ENCODE assay signal across 1 cellular context in the genomic region with DNA sequence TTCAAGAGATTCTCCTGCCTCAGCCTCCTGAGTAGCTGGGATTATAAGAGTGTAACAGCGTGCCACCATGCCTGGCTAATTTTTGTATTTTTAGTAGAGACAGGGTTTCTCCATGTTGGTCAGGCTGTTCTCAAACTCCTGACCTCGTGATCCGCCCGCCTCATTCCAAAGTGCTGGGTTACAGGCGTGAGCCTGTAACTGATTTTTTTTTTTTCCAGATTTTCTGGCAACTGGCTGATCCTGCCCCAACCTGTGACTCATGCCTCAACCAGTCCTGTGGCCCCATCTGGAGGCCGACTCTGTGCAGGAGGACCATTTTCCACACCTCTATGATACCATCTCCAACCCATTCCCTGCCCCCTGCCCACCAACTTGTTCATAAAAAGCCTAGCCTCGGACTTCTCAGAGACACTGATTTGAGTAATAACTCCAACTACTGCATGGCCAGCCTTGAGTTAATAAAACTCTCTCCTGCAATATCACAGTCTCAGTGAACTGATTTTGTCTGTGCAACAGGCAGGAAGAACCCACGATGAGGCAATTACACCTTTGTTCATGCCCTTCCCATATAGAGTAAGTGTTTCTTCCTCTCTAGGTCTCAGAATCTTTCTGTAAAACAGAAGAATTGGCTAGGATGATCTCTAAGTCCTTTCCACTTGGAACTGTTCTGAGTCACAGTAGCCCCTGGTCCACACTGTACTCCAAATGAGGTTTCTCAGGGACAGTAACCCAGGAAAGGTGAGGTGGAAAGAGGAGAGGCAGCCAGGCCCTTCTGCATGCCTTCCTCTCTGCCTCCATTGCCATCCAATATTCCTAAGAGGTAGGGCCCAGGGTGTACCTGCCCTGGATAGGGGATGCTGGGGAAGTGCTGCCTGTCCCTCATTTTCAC.
A peak's percentile ranks its signal among the peaks of the same experiment; 100 is the strongest.
TF ChIP-seq lines count a peak whose summit lies in the region.

No MANE protein-coding gene starts in this region.

TF ChIP-seq in HepG2, 621 proteins besides CTCF, POLR2A, EP300 and RAD21 (continued from another document and continues in another):
- TF ChIP-seq ZNF3 (CRISPR knock-in tag; IDR thresholded peaks at IDR 0.05) = no peak
- TF ChIP-seq ZNF660 (CRISPR knock-in tag; IDR thresholded peaks at IDR 0.05; ENCODE audit: borderline replicate concordance, low read depth) = no peak
- TF ChIP-seq ARNT (IDR thresholded peaks at IDR 0.05) = no peak
- no peak for TF ChIP-seq THAP9 (CRISPR knock-in tag; IDR thresholded peaks at IDR 0.05; ENCODE audit: borderline replicate concordance)
- no peak for TF ChIP-seq THYN1 (CRISPR knock-in tag; IDR thresholded peaks at IDR 0.05; ENCODE audit: borderline replicate concordance, low read depth)
- TF ChIP-seq, protein P1, sequence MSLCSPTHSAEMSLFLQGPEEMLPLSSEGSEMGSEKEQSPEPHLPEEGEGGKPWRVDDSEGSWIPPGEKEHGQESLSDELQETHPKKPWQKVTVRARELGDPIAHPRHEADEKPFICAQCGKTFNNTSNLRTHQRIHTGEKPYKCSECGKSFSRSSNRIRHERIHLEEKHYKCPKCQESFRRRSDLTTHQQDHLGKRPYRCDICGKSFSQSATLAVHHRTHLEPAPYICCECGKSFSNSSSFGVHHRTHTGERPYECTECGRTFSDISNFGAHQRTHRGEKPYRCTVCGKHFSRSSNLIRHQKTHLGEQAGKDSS (CRISPR knock-in tag; IDR thresholded peaks at IDR 0.05; ENCODE audit: borderline replicate concordance, low read depth) = no peak
- TF ChIP-seq AKAP8 (CRISPR knock-in tag; IDR thresholded peaks at IDR 0.05) = no peak
- TF ChIP-seq PREB (CRISPR knock-in tag; IDR thresholded peaks at IDR 0.05) = no peak
- no peak for TF ChIP-seq ISL2 (CRISPR knock-in tag; IDR thresholded peaks at IDR 0.05)
- TF ChIP-seq SP4 (CRISPR knock-in tag; IDR thresholded peaks at IDR 0.05) = no peak
- no peak for TF ChIP-seq DR1 (CRISPR knock-in tag; IDR thresholded peaks at IDR 0.05)
- TF ChIP-seq ERF (CRISPR knock-in tag; IDR thresholded peaks at IDR 0.05) = no peak
- TF ChIP-seq THAP11 (CRISPR knock-in tag; IDR thresholded peaks at IDR 0.05) = peak; percentile 64; the same call in 1 of the 2 replicates
- TF ChIP-seq ZNF616 (CRISPR knock-in tag; IDR thresholded peaks at IDR 0.05; ENCODE audit: low read depth) = no peak
- no peak for TF ChIP-seq ZNF30 (CRISPR knock-in tag; IDR thresholded peaks at IDR 0.05)
- no peak for TF ChIP-seq PLSCR1 (CRISPR knock-in tag; IDR thresholded peaks at IDR 0.05; ENCODE audit: borderline replicate concordance)
- TF ChIP-seq GATA4 (IDR thresholded peaks at IDR 0.05; ENCODE audit: borderline replicate concordance, low read depth) = no peak
- TF ChIP-seq KLF9 (CRISPR knock-in tag; IDR thresholded peaks at IDR 0.05; ENCODE audit: low read depth) = no peak
- peak; percentile 87 for TF ChIP-seq SMC3 (IDR thresholded peaks at IDR 0.05; ENCODE audit: low read length)
- no peak for TF ChIP-seq ZBTB14 (CRISPR knock-in tag; IDR thresholded peaks at IDR 0.05)
- TF ChIP-seq, protein P2, sequence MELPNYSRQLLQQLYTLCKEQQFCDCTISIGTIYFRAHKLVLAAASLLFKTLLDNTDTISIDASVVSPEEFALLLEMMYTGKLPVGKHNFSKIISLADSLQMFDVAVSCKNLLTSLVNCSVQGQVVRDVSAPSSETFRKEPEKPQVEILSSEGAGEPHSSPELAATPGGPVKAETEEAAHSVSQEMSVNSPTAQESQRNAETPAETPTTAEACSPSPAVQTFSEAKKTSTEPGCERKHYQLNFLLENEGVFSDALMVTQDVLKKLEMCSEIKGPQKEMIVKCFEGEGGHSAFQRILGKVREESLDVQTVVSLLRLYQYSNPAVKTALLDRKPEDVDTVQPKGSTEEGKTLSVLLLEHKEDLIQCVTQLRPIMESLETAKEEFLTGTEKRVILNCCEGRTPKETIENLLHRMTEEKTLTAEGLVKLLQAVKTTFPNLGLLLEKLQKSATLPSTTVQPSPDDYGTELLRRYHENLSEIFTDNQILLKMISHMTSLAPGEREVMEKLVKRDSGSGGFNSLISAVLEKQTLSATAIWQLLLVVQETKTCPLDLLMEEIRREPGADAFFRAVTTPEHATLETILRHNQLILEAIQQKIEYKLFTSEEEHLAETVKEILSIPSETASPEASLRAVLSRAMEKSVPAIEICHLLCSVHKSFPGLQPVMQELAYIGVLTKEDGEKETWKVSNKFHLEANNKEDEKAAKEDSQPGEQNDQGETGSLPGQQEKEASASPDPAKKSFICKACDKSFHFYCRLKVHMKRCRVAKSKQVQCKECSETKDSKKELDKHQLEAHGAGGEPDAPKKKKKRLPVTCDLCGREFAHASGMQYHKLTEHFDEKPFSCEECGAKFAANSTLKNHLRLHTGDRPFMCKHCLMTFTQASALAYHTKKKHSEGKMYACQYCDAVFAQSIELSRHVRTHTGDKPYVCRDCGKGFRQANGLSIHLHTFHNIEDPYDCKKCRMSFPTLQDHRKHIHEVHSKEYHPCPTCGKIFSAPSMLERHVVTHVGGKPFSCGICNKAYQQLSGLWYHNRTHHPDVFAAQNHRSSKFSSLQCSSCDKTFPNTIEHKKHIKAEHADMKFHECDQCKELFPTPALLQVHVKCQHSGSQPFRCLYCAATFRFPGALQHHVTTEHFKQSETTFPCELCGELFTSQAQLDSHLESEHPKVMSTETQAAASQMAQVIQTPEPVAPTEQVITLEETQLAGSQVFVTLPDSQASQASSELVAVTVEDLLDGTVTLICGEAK (IDR thresholded peaks at IDR 0.05) = no peak
- TF ChIP-seq, protein P2 (CRISPR knock-in tag; IDR thresholded peaks at IDR 0.05) = no peak
- TF ChIP-seq ZNF33B (CRISPR knock-in tag; IDR thresholded peaks at IDR 0.05) = no peak
- TF ChIP-seq AGO1 (IDR thresholded peaks at IDR 0.05; ENCODE audit: low read depth, low read length, poor library complexity, severe bottlenecking) = no peak
- TF ChIP-seq BHLHE40 (IDR thresholded peaks at IDR 0.05; ENCODE audit: low read length) = 0 out of 2 replicates have a peak, but pooled peaks have one; percentile 24
- TF ChIP-seq ATF7 (IDR thresholded peaks at IDR 0.05) = no peak
- no peak for TF ChIP-seq ATF7 (CRISPR knock-in tag; IDR thresholded peaks at IDR 0.05)
- TF ChIP-seq GMEB1 (CRISPR knock-in tag; IDR thresholded peaks at IDR 0.05; ENCODE audit: borderline replicate concordance) = no peak
- TF ChIP-seq ZNF326 (CRISPR knock-in tag; IDR thresholded peaks at IDR 0.05; ENCODE audit: borderline replicate concordance) = no peak
- no peak for TF ChIP-seq HOXD1 (CRISPR knock-in tag; IDR thresholded peaks at IDR 0.05)
- no peak for TF ChIP-seq ZNF570 (CRISPR knock-in tag; IDR thresholded peaks at IDR 0.05; ENCODE audit: borderline replicate concordance)
- peak; percentile 40; the same call in 1 of the 2 replicates for TF ChIP-seq SNAI1 (CRISPR knock-in tag; IDR thresholded peaks at IDR 0.05; ENCODE audit: borderline replicate concordance)
- TF ChIP-seq, protein P3, sequence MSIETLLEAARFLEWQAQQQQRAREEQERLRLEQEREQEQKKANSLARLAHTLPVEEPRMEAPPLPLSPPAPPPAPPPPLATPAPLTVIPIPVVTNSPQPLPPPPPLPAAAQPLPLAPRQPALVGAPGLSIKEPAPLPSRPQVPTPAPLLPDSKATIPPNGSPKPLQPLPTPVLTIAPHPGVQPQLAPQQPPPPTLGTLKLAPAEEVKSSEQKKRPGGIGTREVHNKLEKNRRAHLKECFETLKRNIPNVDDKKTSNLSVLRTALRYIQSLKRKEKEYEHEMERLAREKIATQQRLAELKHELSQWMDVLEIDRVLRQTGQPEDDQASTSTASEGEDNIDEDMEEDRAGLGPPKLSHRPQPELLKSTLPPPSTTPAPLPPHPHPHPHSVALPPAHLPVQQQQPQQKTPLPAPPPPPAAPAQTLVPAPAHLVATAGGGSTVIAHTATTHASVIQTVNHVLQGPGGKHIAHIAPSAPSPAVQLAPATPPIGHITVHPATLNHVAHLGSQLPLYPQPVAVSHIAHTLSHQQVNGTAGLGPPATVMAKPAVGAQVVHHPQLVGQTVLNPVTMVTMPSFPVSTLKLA (IDR thresholded peaks at IDR 0.05) = no peak
- TF ChIP-seq ZNF777 (CRISPR knock-in tag; IDR thresholded peaks at IDR 0.05) = no peak
- TF ChIP-seq ZNF577 (CRISPR knock-in tag; IDR thresholded peaks at IDR 0.05; ENCODE audit: borderline replicate concordance, low read depth) = no peak
- peak; percentile 61; the same call in 1 of the 2 replicates for TF ChIP-seq KDM5B (CRISPR knock-in tag; IDR thresholded peaks at IDR 0.05; ENCODE audit: borderline replicate concordance)
- no peak for TF ChIP-seq NFYC (CRISPR knock-in tag; IDR thresholded peaks at IDR 0.05)
- no peak for TF ChIP-seq AHR (CRISPR knock-in tag; IDR thresholded peaks at IDR 0.05)
- no peak for TF ChIP-seq ZNF563 (CRISPR knock-in tag; IDR thresholded peaks at IDR 0.05)
